Comparison of ENCODE assay signal across 25 cellular contexts in the genomic region with DNA sequence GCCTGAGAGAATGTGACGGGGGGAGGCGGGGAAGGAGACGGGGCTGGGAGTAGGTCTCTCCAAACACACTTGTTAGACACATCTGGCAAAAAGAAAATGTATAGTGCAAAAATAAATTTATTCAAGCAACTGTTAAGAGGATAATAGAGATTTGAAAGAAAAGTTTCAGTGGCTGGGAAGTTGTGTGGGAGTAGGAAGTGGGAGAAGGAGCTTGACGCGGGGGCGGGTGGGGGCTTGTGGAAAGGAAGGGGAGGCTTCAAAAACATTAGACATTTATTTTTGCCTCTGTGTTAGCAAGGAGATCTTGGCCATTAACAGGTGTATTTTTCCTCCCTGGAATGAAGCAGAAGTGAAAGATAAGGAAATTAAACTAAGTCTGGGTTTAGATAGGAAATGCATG.
DNase-seq lines count a peak whose midpoint lies in the region; ATAC-seq, FAIRE-seq and TF ChIP-seq lines count a peak whose summit lies in the region.
"Had no signal": no experiment of that assay in that cellular context is flagged by ENCODE, and none has a peak within 500 bp of the region (broad histone marks: within the 10 kb centered on the region; RNA-seq: fewer than 3 reads in every experiment).

No MANE protein-coding gene starts in this region.

- H2AFZ ChIP-seq in K562 (ENCODE audit: low read depth, low read length) (no peak overlapping the region), endothelial cell of umbilical vein (ENCODE audit: low read depth, low read length) (no peak overlapping the region), neuronal stem cell (ENCODE audit: low read length) (no peak overlapping the region)
- H2AFZ ChIP-seq: GM23338, PC-9 had no signal

- no peak overlapping the region for H3K14ac ChIP-seq in neuronal stem cell (ENCODE audit: low read length)

- H3K36me3 Mint-ChIP-seq in activated naive CD8-positive, alpha-beta T cell treated with anti-CD3 and anti-CD28 coated beads for 36 hours = peaks cover 22% of the 10 kb centered on the region
- peaks cover 21% of the 10 kb centered on the region for H3K36me3 Mint-ChIP-seq in activated naive CD8-positive, alpha-beta T cell treated with anti-CD3 and anti-CD28 coated beads, Interleukin-2, amount 50 U/mL, for 24 hours (ENCODE audit: low read depth)

- dilution Hi-C loops in endothelial cell of umbilical vein (cut with MboI; ENCODE audit: extremely low pct_ligation_motif_present, low sequenced_read_pairs) = no loop called here

- no peaks in the 10 kb centered on the region for H3K79me1 ChIP-seq in neuronal stem cell (ENCODE audit: low read depth, low read length)

- CTCF ChIA-PET in K562 (lab: Yijun Ruan, JAX; ENCODE audit: low intra/inter-chr PET ratio) = no interaction called here
- CTCF ChIA-PET in endothelial cell of umbilical vein (lab: Charles Lee) = interaction anchor here (1.5 to 3.2 kb wide), 5 partner anchors 11 to 397 kb away, joined by 4 to 34 read pairs (median 8); no protein-coding TSS in a partner anchor

- no peak for TF ChIP-seq CTCF in K562 (IDR thresholded peaks at IDR 0.05 in 2 of 3, conservative IDR thresholded peaks at IDR 0.05 in 1 of 3; ENCODE audit: insufficient read depth in 2 of 3, low read depth in 1 of 3, low read length in 3 of 3)
- TF ChIP-seq CTCF in endothelial cell of umbilical vein (IDR thresholded peaks at IDR 0.05; ENCODE audit: extremely low read depth in 1 of 2, insufficient read depth in 1 of 2, low read depth in 1 of 2, low read length in 2 of 2) = no peak
- TF ChIP-seq CTCF in stomach (IDR thresholded peaks at IDR 0.05) = no peak

- H3K9me3 ChIP-seq in K562 (replicated peaks; ENCODE audit: control insufficient read depth, insufficient read depth, low read depth, low read length) = no peaks in the 10 kb centered on the region
- H3K9me3 ChIP-seq in endothelial cell of umbilical vein (replicated peaks; ENCODE audit: control insufficient read depth, insufficient read depth, low read length) = no peaks in the 10 kb centered on the region
- H3K9me3 ChIP-seq in stomach = no peaks in the 10 kb centered on the region
- no peaks in the 10 kb centered on the region for H3K9me3 ChIP-seq in neuronal stem cell (replicated peaks in 1 of 2; ENCODE audit: control insufficient read depth in 2 of 2, insufficient read depth in 1 of 2, low read depth in 1 of 2, low read length in 2 of 2)
- H3K9me3 ChIP-seq: BLaER1 treated with 17β-estradiol and CSF1 and Interleukin-3, amounts not matched to agents 10 nM and 100 nM; SJCRH30 had no signal

- no peak overlapping the region for H3K18ac ChIP-seq in neuronal stem cell (ENCODE audit: low read length)

- no peaks in the 10 kb centered on the region for H3K27me3 Mint-ChIP-seq in activated naive CD8-positive, alpha-beta T cell treated with anti-CD3 and anti-CD28 coated beads for 36 hours
- no peaks in the 10 kb centered on the region for H3K27me3 Mint-ChIP-seq in activated naive CD8-positive, alpha-beta T cell treated with anti-CD3 and anti-CD28 coated beads, Interleukin-2, amount 50 U/mL, for 24 hours
- H3K27me3 Mint-ChIP-seq: CD4-positive, alpha-beta T cell had no signal

- no peak for TF ChIP-seq RAD21 in K562 (CRISPR knock-in tag; conservative IDR thresholded peaks at IDR 0.05 in 1 of 2, IDR thresholded peaks at IDR 0.05 in 1 of 2)

- POLR2A ChIA-PET in K562 (lab: Yijun Ruan, JAX) (no interaction called here), endothelial cell of umbilical vein (lab: Charles Lee) (interaction anchor here (2.1 kb wide), 1 partner anchor 90 kb away, joined by 18 read pairs; a partner anchor contains a TSS)

- intact Hi-C loops in K562 (cut with micrococcal nuclease) = no loop called here
- intact Hi-C loops in endothelial cell of umbilical vein (cut with micrococcal nuclease) = loop anchor here (2.0 kb wide), 2 partner anchors 59 to 67 kb away; no protein-coding TSS in a partner anchor
- intact Hi-C loops in stomach (cut with DNase I; ENCODE audit: low total_unique reads) = no loop called here

- H3K27ac Mint-ChIP-seq in activated naive CD8-positive, alpha-beta T cell treated with anti-CD3 and anti-CD28 coated beads for 36 hours = peak overlapping the region; percentile 35
- H3K27ac Mint-ChIP-seq in activated naive CD8-positive, alpha-beta T cell treated with anti-CD3 and anti-CD28 coated beads, Interleukin-2, amount 50 U/mL, for 24 hours = no peak overlapping the region
- H3K27ac Mint-ChIP-seq: CD4-positive, alpha-beta T cell; GM23338; HFFc6 had no signal

- no peak for DNase-seq in activated naive CD8-positive, alpha-beta T cell treated with anti-CD3 and anti-CD28 coated beads for 36 hours
- no peak for DNase-seq in activated naive CD8-positive, alpha-beta T cell treated with anti-CD3 and anti-CD28 coated beads, Interleukin-2, amount 50 U/mL, for 24 hours
- no peak for DNase-seq in K562 (ENCODE audit: extremely low read depth in 1 of 4, low spot score in 3 of 4)
- peak; percentile 39 for DNase-seq in endothelial cell of umbilical vein (ENCODE audit: low read depth, low spot score)
- DNase-seq in stomach = no peak
- no peak for DNase-seq in medulla oblongata (ENCODE audit: extremely low spot score)
- DNase-seq in neuronal stem cell (ENCODE audit: low spot score) = no peak
- DNase-seq in AG20443 (ENCODE audit: low spot score) = no peak
- DNase-seq: 8988T; AML-193; CD4-positive, alpha-beta T cell; H9; HFFc6; NCI-H1048; NCI-H1417; NCI-H1694; NCI-H2029 treated with DMSO at 0.1 percent for 48 hours; NCI-H446 treated with DMSO at 0.1 percent for 48 hours; NCI-H526; PC-9; SJCRH30 had no signal

- H3K4me2 ChIP-seq in K562 (ENCODE audit: insufficient read depth, low read length) (no peak overlapping the region), endothelial cell of umbilical vein (ENCODE audit: insufficient read depth, low read length) (peak overlapping the region; percentile 9), neuronal stem cell (ENCODE audit: insufficient read depth, low read length, poor library complexity, severe bottlenecking) (no peak overlapping the region)
- H3K4me2 ChIP-seq: GM23338, PC-9 had no signal

- no peak overlapping the region for H3K4ac ChIP-seq in neuronal stem cell (ENCODE audit: low read length)

- no peak overlapping the region for H3K4me3 Mint-ChIP-seq in activated naive CD8-positive, alpha-beta T cell treated with anti-CD3 and anti-CD28 coated beads for 36 hours
- H3K4me3 Mint-ChIP-seq in activated naive CD8-positive, alpha-beta T cell treated with anti-CD3 and anti-CD28 coated beads, Interleukin-2, amount 50 U/mL, for 24 hours = no peak overlapping the region
- H3K4me3 Mint-ChIP-seq: GM23338, H9 had no signal

- no peak overlapping the region for H2AK5ac ChIP-seq in neuronal stem cell (ENCODE audit: low read depth, low read length)

- in situ Hi-C loops in K562 (cut with MboI) = no loop called here

- H4K20me1 ChIP-seq in K562 (replicated peaks; ENCODE audit: control insufficient read depth, insufficient read depth, low read length) = no peaks in the 10 kb centered on the region
- no peaks in the 10 kb centered on the region for H4K20me1 ChIP-seq in endothelial cell of umbilical vein (replicated peaks; ENCODE audit: control insufficient read depth, extremely low read depth, insufficient read depth, low read length)
- H4K20me1 ChIP-seq: BLaER1 treated with 17β-estradiol and CSF1 and Interleukin-3, amounts not matched to agents 10 nM and 100 nM had no signal

- no TSS peak for BruUV-seq in K562 (replicated peaks; lab: Mats Ljungman, UMichigan)
- BruUV-seq in endothelial cell of umbilical vein (replicated peaks; lab: Mats Ljungman, UMichigan) = no TSS peak

- peaks cover 40% of the 10 kb centered on the region for H3K4me1 Mint-ChIP-seq in activated naive CD8-positive, alpha-beta T cell treated with anti-CD3 and anti-CD28 coated beads for 36 hours
- peaks cover 34% of the 10 kb centered on the region for H3K4me1 Mint-ChIP-seq in activated naive CD8-positive, alpha-beta T cell treated with anti-CD3 and anti-CD28 coated beads, Interleukin-2, amount 50 U/mL, for 24 hours

- no peak overlapping the region for H4K8ac ChIP-seq in neuronal stem cell (ENCODE audit: low read depth, low read length)

- no peak overlapping the region for H3K9ac ChIP-seq in K562 (ENCODE audit: insufficient read depth in 1 of 2, low read depth in 2 of 2, low read length in 2 of 2)
- no peak overlapping the region for H3K9ac ChIP-seq in endothelial cell of umbilical vein (replicated peaks; ENCODE audit: extremely low read depth, insufficient read depth, low read length)
- no peak overlapping the region for H3K9ac ChIP-seq in neuronal stem cell (ENCODE audit: low read depth, low read length, poor library complexity)
- H3K9ac ChIP-seq: BLaER1 treated with 17β-estradiol and CSF1 and Interleukin-3, amounts not matched to agents 10 nM and 100 nM had no signal

- no peaks in the 10 kb centered on the region for H3K9me1 ChIP-seq in K562 (ENCODE audit: control insufficient read depth, insufficient read depth, low read length)
- H3K9me1 ChIP-seq in endothelial cell of umbilical vein (replicated peaks; ENCODE audit: control insufficient read depth, extremely low read depth, insufficient read depth, low read length) = no peaks in the 10 kb centered on the region

- TF ChIP-seq EP300 in K562 (IDR thresholded peaks at IDR 0.05; ENCODE audit: low read length) = no peak
- TF ChIP-seq EP300 in stomach (IDR thresholded peaks at IDR 0.05) = no peak

- WGBS in K562 (ENCODE audit: insufficient coverage, low coverage, missing lambda C conversion rate) = 0% methylated on average over 1 of the region's 6 CpGs
- WGBS in stomach, 5 donors = 34 to 66% (median 43%) methylated on average over 6 of the region's 6 CpGs
- WGBS in neuronal stem cell (ENCODE audit: extremely low coverage in 2 of 2, insufficient read length in 2 of 2, insufficient replicate concordance in 1 of 2), 2 donors = no CpG with 5 or more reads among the region's 6 CpGs

- no peak for FAIRE-seq in K562 (lab: Jason Lieb, UNC)
- FAIRE-seq in endothelial cell of umbilical vein (lab: Jason Lieb, UNC) = no peak
- FAIRE-seq: D721Med had no signal

- no peak overlapping the region for H2BK15ac ChIP-seq in neuronal stem cell (ENCODE audit: low read length)

- H3K27me3 ChIP-seq in K562 (ENCODE audit: control insufficient read depth in 2 of 2, insufficient read depth in 2 of 2, low read length in 2 of 2) = peaks cover 3 to 9% of the 10 kb centered on the region in 2 experiments; a peak in 2 of 5 replicates
- no peaks in the 10 kb centered on the region for H3K27me3 ChIP-seq in endothelial cell of umbilical vein (ENCODE audit: control insufficient read depth in 2 of 2, insufficient read depth in 2 of 2, low read length in 2 of 2)
- no peaks in the 10 kb centered on the region for H3K27me3 ChIP-seq in stomach
- H3K27me3 ChIP-seq in neuronal stem cell (ENCODE audit: control insufficient read depth in 3 of 3, insufficient read depth in 3 of 3, low read depth in 1 of 3, low read length in 3 of 3) = no peaks in the 10 kb centered on the region
- H3K27me3 ChIP-seq: BLaER1 treated with 17β-estradiol and CSF1 and Interleukin-3, amounts not matched to agents 10 nM and 100 nM; SJCRH30 had no signal

- H2BK5ac ChIP-seq in neuronal stem cell (ENCODE audit: low read length) = no peak overlapping the region

- no peak overlapping the region for H3K4me3 ChIP-seq in K562
- H3K4me3 ChIP-seq in endothelial cell of umbilical vein (replicated peaks in 1 of 3; ENCODE audit: insufficient read depth in 1 of 3, low read depth in 1 of 3, low read length in 3 of 3) = no peak overlapping the region
- peak overlapping the region in 1 of 4 donors; percentile 4 for H3K4me3 ChIP-seq in stomach
- H3K4me3 ChIP-seq in neuronal stem cell (ENCODE audit: low read length in 2 of 2) = no peak overlapping the region
- H3K4me3 ChIP-seq: BLaER1 treated with 17β-estradiol and CSF1 and Interleukin-3, amounts not matched to agents 10 nM and 100 nM; GM23338; PC-9; SJCRH30 had no signal

- TF ChIP-seq POLR2A in K562 (conservative IDR thresholded peaks at IDR 0.05) (no peak), endothelial cell of umbilical vein (IDR thresholded peaks at IDR 0.05; ENCODE audit: low read depth, low read length) (no peak), stomach (IDR thresholded peaks at IDR 0.05) (no peak)

- H3K23ac ChIP-seq in neuronal stem cell (ENCODE audit: low read depth, low read length, poor library complexity) = no peak overlapping the region

- H3K27ac ChIP-seq in K562 (ENCODE audit: extremely low read depth, low read depth, low read length) (no peak overlapping the region), endothelial cell of umbilical vein (ENCODE audit: insufficient read depth, low read depth, low read length) (no peak overlapping the region), stomach (peak overlapping the region; percentile 27 to 79 (median 62)), neuronal stem cell (replicated peaks; ENCODE audit: low read length) (no peak overlapping the region)
- H3K27ac ChIP-seq: BLaER1 treated with 17β-estradiol and CSF1 and Interleukin-3, amounts not matched to agents 10 nM and 100 nM; PC-9; SJCRH30 had no signal

- H3K79me2 ChIP-seq in K562 (ENCODE audit: control insufficient read depth, insufficient read depth, low read length) (no peaks in the 10 kb centered on the region), endothelial cell of umbilical vein (ENCODE audit: control insufficient read depth, insufficient read depth, low read length) (no peaks in the 10 kb centered on the region)

- ATAC-seq in activated naive CD8-positive, alpha-beta T cell treated with anti-CD3 and anti-CD28 coated beads, Interleukin-2, amount 50 U/mL, for 24 hours = no peak
- no peak for ATAC-seq in K562
- ATAC-seq: GM23338, Right ventricle myocardium inferior had no signal

- no peak overlapping the region for H4K91ac ChIP-seq in neuronal stem cell (ENCODE audit: low read depth, low read length, poor library complexity)

- H3K9me3 Mint-ChIP-seq in activated naive CD8-positive, alpha-beta T cell treated with anti-CD3 and anti-CD28 coated beads for 36 hours = no peaks in the 10 kb centered on the region
- H3K9me3 Mint-ChIP-seq in activated naive CD8-positive, alpha-beta T cell treated with anti-CD3 and anti-CD28 coated beads, Interleukin-2, amount 50 U/mL, for 24 hours = no peaks in the 10 kb centered on the region
- H3K9me3 Mint-ChIP-seq: CD4-positive, alpha-beta T cell; GM23338; H9; HFFc6 had no signal

- no peak overlapping the region for H2BK120ac ChIP-seq in neuronal stem cell (ENCODE audit: low read depth, low read length)

- H3K36me3 ChIP-seq in K562 (ENCODE audit: control insufficient read depth, insufficient read depth, low read length) (no peaks in the 10 kb centered on the region), endothelial cell of umbilical vein (ENCODE audit: control insufficient read depth in 2 of 2, extremely low read depth in 1 of 2, insufficient read depth in 2 of 2, low read length in 2 of 2) (peaks cover 6 to 7% of the 10 kb centered on the region in 2 experiments), stomach (peaks cover 11 to 32% (median 27%) of the 10 kb centered on the region in 4 donors), neuronal stem cell (replicated peaks in 1 of 2; ENCODE audit: control insufficient read depth in 2 of 2, insufficient read depth in 2 of 2, low read length in 2 of 2) (peaks cover 2 to 38% of the 10 kb centered on the region in 2 donors)
- H3K36me3 ChIP-seq: BLaER1 treated with 17β-estradiol and CSF1 and Interleukin-3, amounts not matched to agents 10 nM and 100 nM; SJCRH30 had no signal

- no peaks in the 10 kb centered on the region for H3K4me1 ChIP-seq in K562 (replicated peaks in 1 of 2; ENCODE audit: control insufficient read depth in 2 of 2, insufficient read depth in 2 of 2, low read length in 2 of 2)
- H3K4me1 ChIP-seq in endothelial cell of umbilical vein (ENCODE audit: control insufficient read depth, extremely low read depth, insufficient read depth, low read length) = peaks cover 23% of the 10 kb centered on the region
- peaks cover 10 to 37% (median 26%) of the 10 kb centered on the region in 4 donors for H3K4me1 ChIP-seq in stomach
- peaks cover 1 to 15% of the 10 kb centered on the region in 2 donors for H3K4me1 ChIP-seq in neuronal stem cell (ENCODE audit: control insufficient read depth in 2 of 2, insufficient read depth in 1 of 2, low read depth in 1 of 2, low read length in 2 of 2)

- H2BK12ac ChIP-seq in neuronal stem cell (ENCODE audit: low read length) = no peak overlapping the region

Comparison
In these comparisons a context has a peak if more than half of its experiments do, and no peak if none do; other contexts are left out.
1. H3K27ac ChIP-seq: peak in stomach (5 of 5); none in K562 (single experiment), endothelial cell of umbilical vein (single experiment) and neuronal stem cell (single experiment).